In genomic region chrX:118257781-118258180, GRCh38 we compare ENCODE assay signal across 10 cellular contexts.
"Had no signal": no experiment of that assay in that cellular context is flagged by ENCODE, and none has a peak within 500 bp of the region (broad histone marks: within the 10 kb centered on the region; RNA-seq: fewer than 3 reads in every experiment).

No MANE protein-coding gene starts in this region.

- H3K4me2 ChIP-seq: GM23338 had no signal

- ATAC-seq: GM23338, HCT116 had no signal

- DNase-seq: GM23248, GOT3, H7, H9, HCEC 1CT, HFFc6 had no signal

- H2AFZ ChIP-seq: GM23248, GM23338 had no signal

- H3K9ac ChIP-seq: GM23248 had no signal

- H3K27ac ChIP-seq: GM23248 had no signal

- H3K27ac Mint-ChIP-seq: GM23338, H9, HFFc6 had no signal

- H3K9me3 Mint-ChIP-seq: GM23338, HFFc6 had no signal

- H3K4me3 ChIP-seq: GM23248, GM23338 had no signal

- H3K4me3 Mint-ChIP-seq: GM23338, H9, HFFc6 had no signal

- FAIRE-seq: H1, H54 had no signal
